ENCODE assay signal across 19 cellular contexts in genomic region chr3:194370753-194371152, GRCh38. TPM values are rescaled to one million over a fixed set of nuclear protein-coding genes. Genes with fewer than 3 reads are reported as not detected.
DNase-seq lines count a peak whose midpoint lies in the region; ATAC-seq, FAIRE-seq and TF ChIP-seq lines count a peak whose summit lies in the region.
"Had no signal": no experiment of that assay in that cellular context is flagged by ENCODE, and none has a peak within 500 bp of the region (broad histone marks: within the 10 kb centered on the region; RNA-seq: fewer than 3 reads in every experiment).

No MANE protein-coding gene starts in this region.

- no peak for TF ChIP-seq CTCF in HEK293 (tag by site-specific recombination; IDR thresholded peaks at IDR 0.05)
- no peak for TF ChIP-seq CTCF in astrocyte (IDR thresholded peaks at IDR 0.05; ENCODE audit: insufficient read depth, low read depth, low read length)
- TF ChIP-seq CTCF in neural crest cell (conservative IDR thresholded peaks at IDR 0.05) = no peak

- no peaks in the 10 kb centered on the region for H4K20me1 ChIP-seq in BLaER1
- no peaks in the 10 kb centered on the region for H4K20me1 ChIP-seq in astrocyte (ENCODE audit: insufficient read depth, low read length)

- peaks cover 20% of the 10 kb centered on the region for H3K27me3 Mint-ChIP-seq in astrocyte (ENCODE audit: low read depth, unreplicated experiment)
- H3K27me3 Mint-ChIP-seq in neural crest cell (ENCODE audit: low read depth) = peaks cover 57% of the 10 kb centered on the region

- CTCF ChIA-PET in HEK293 (lab: Yijun Ruan, JAX) = interaction anchor here (0.6 kb wide), 1 partner anchor 37 kb away, joined by 4 read pairs; no protein-coding TSS in a partner anchor

- no peaks in the 10 kb centered on the region for H3K36me3 ChIP-seq in BLaER1
- H3K36me3 ChIP-seq in HEK293 (ENCODE audit: control insufficient read depth in 2 of 2, insufficient read depth in 1 of 2, low read length in 2 of 2) = no peaks in the 10 kb centered on the region
- no peaks in the 10 kb centered on the region for H3K36me3 ChIP-seq in astrocyte (ENCODE audit: insufficient read depth, low read length)
- no peaks in the 10 kb centered on the region for H3K36me3 ChIP-seq in mesendoderm (ENCODE audit: control insufficient read depth, insufficient read depth, low read length)
- H3K36me3 ChIP-seq: HAP-1 had no signal

- POLR2A ChIA-PET in HEK293 (lab: Yijun Ruan, JAX) = no interaction called here

- no peak overlapping the region for H3K4ac ChIP-seq in mesendoderm (ENCODE audit: low read depth, low read length)

- DNase-seq in astrocyte (ENCODE audit: low read depth) (no peak), neural crest cell (ENCODE audit: low read depth, low spot score) (no peak), mesendoderm (no peak)
- DNase-seq in activated CD4-positive, CD25-positive, alpha-beta regulatory T cell treated with anti-CD3 and anti-CD28 coated beads, Interleukin-2, amount 50 U/mL, for 72 hours = no peak
- DNase-seq: EL; Kasumi-1; NCI-H1436; NCI-H2029; NCI-H2171; NCI-H446 treated with DMSO at 0.1 percent for 48 hours; NK-92 treated with Interleukin-12 subunit alpha and Interleukin-12 subunit beta, amount 100 ng/mL, for 24 hours had no signal

- no peak for FAIRE-seq in astrocyte (lab: Jason Lieb, UNC)

- H3K4me1 Mint-ChIP-seq in astrocyte (ENCODE audit: low read depth, unreplicated experiment) (peaks cover 31% of the 10 kb centered on the region), neural crest cell (peaks cover 27% of the 10 kb centered on the region)

- peaks cover 69% of the 10 kb centered on the region for H3K4me1 ChIP-seq in BLaER1
- H3K4me1 ChIP-seq in HEK293 (ENCODE audit: control insufficient read depth, insufficient read depth, low read length) = no peaks in the 10 kb centered on the region
- peaks cover 25% of the 10 kb centered on the region for H3K4me1 ChIP-seq in astrocyte (ENCODE audit: insufficient read depth, low read length)
- H3K4me1 ChIP-seq in mesendoderm (ENCODE audit: control insufficient read depth, low read depth, low read length) = peaks cover 2% of the 10 kb centered on the region
- H3K4me1 ChIP-seq: HAP-1 had no signal

- no peak overlapping the region for H2AK5ac ChIP-seq in mesendoderm (ENCODE audit: low read length)

- H3K18ac ChIP-seq in mesendoderm (ENCODE audit: low read length) = no peak overlapping the region

- H3K27me3 ChIP-seq in BLaER1 = peaks cover 10% of the 10 kb centered on the region; the same call in 1 of the 2 replicates
- H3K27me3 ChIP-seq in astrocyte (ENCODE audit: insufficient read depth, low read length) = peaks cover 6% of the 10 kb centered on the region
- no peaks in the 10 kb centered on the region for H3K27me3 ChIP-seq in mesendoderm (ENCODE audit: insufficient read depth, low read length, poor library complexity)

- WGBS in mesendoderm (ENCODE audit: extremely low coverage, insufficient coverage, low lambda C conversion rate) = 100% methylated on average over 3 of the region's 10 CpGs

- H3K79me2 ChIP-seq in astrocyte (ENCODE audit: insufficient read depth, low read length) (no peaks in the 10 kb centered on the region), mesendoderm (ENCODE audit: control insufficient read depth, insufficient read depth, low read length) (no peaks in the 10 kb centered on the region)

- H3K27ac Mint-ChIP-seq in astrocyte (ENCODE audit: unreplicated experiment) (no peak overlapping the region), neural crest cell (ENCODE audit: unreplicated experiment) (peak overlapping the region; percentile 12)
- H3K27ac Mint-ChIP-seq: IgD-negative memory B cell had no signal

- no peak for ATAC-seq in GM18858 (IDR thresholded peaks at IDR 0.05; ENCODE audit: unreplicated experiment)

- no peak overlapping the region for H2BK5ac ChIP-seq in mesendoderm (ENCODE audit: low read length)

- H3K4me3 Mint-ChIP-seq in astrocyte (ENCODE audit: unreplicated experiment) (peak overlapping the region; percentile 50), neural crest cell (no peak overlapping the region)
- H3K4me3 Mint-ChIP-seq: IgD-negative memory B cell had no signal

- H3K4me2 ChIP-seq in BLaER1 (peak overlapping the region; percentile 84), astrocyte (ENCODE audit: low read length) (no peak overlapping the region), mesendoderm (ENCODE audit: low read length) (no peak overlapping the region)

- no peaks in the 10 kb centered on the region for H3K79me1 ChIP-seq in mesendoderm (ENCODE audit: low read length)

- no peak overlapping the region for H3K23ac ChIP-seq in mesendoderm (ENCODE audit: low read length)

- no peak overlapping the region for H4K8ac ChIP-seq in mesendoderm (ENCODE audit: low read depth, low read length)

- H3K4me3 ChIP-seq in BLaER1 = no peak overlapping the region
- H3K4me3 ChIP-seq in HEK293 (ENCODE audit: low read depth, low read length) = no peak overlapping the region
- H3K4me3 ChIP-seq in astrocyte (ENCODE audit: insufficient read depth, low read depth, low read length) = no peak overlapping the region
- no peak overlapping the region for H3K4me3 ChIP-seq in mesendoderm (ENCODE audit: low read length)
- H3K4me3 ChIP-seq: HAP-1, SK-N-MC had no signal

- H3K9ac ChIP-seq in BLaER1 = 0 out of 2 replicates have a peak overlapping the region, but pooled peaks have one; percentile 27
- H3K9ac ChIP-seq in astrocyte (ENCODE audit: low read length) = no peak overlapping the region
- no peak overlapping the region for H3K9ac ChIP-seq in mesendoderm (ENCODE audit: low read length)

- H3K27ac ChIP-seq in BLaER1 = peak overlapping the region; percentile 91
- H3K27ac ChIP-seq in HEK293 (ENCODE audit: extremely low read depth, low read depth, low read length) = no peak overlapping the region
- no peak overlapping the region for H3K27ac ChIP-seq in astrocyte (ENCODE audit: low read depth, low read length)
- H3K27ac ChIP-seq in mesendoderm (ENCODE audit: low read depth, low read length) = no peak overlapping the region
- H3K27ac ChIP-seq: RWPE1, SK-N-MC had no signal

- no peak overlapping the region for H2BK15ac ChIP-seq in mesendoderm (replicated peaks; ENCODE audit: low read depth)

- H3K9me3 Mint-ChIP-seq in astrocyte (ENCODE audit: unreplicated experiment) (no peaks in the 10 kb centered on the region), neural crest cell (no peaks in the 10 kb centered on the region)
- H3K9me3 Mint-ChIP-seq: IgD-negative memory B cell had no signal

- no peak overlapping the region for H2BK120ac ChIP-seq in mesendoderm (ENCODE audit: low read depth, low read length)

- H3K56ac ChIP-seq in mesendoderm (ENCODE audit: low read length) = no peak overlapping the region

- H3K36me3 Mint-ChIP-seq in astrocyte (ENCODE audit: low read depth, unreplicated experiment) (no peaks in the 10 kb centered on the region), neural crest cell (ENCODE audit: low read depth) (no peaks in the 10 kb centered on the region)

- H3K9me3 ChIP-seq in BLaER1 (no peaks in the 10 kb centered on the region), HEK293 (ENCODE audit: control insufficient read depth, insufficient read depth, low read depth, low read length) (no peaks in the 10 kb centered on the region), astrocyte (ENCODE audit: insufficient read depth, low read depth, low read length) (no peaks in the 10 kb centered on the region)
- H3K9me3 ChIP-seq: HAP-1 had no signal

- H4K5ac ChIP-seq in mesendoderm (ENCODE audit: low read length) = no peak overlapping the region

- no peak overlapping the region for H2AFZ ChIP-seq in astrocyte (ENCODE audit: low read depth, low read length)

TF ChIP-seq in HEK293, 187 proteins besides CTCF, POLR2A, EP300 and RAD21:
- peak; percentile 72 for TF ChIP-seq ZNF600 (tag by site-specific recombination; IDR thresholded peaks at IDR 0.05)
- TF ChIP-seq ZNF558 (tag by site-specific recombination; IDR thresholded peaks at IDR 0.05) = no peak

RNA-seq across cellular contexts. Expression of gene LRRC15, which starts 1.2 kb away (rescaled TPM):
- total RNA-seq in astrocyte = 1.3 and 1.4 TPM in 2 replicates
- total RNA-seq in neural crest cell = not detected in 2 replicates
- polyA plus RNA-seq in mesendoderm (2013, experiment 1 of 2) = 0.37 TPM
- 0.39 TPM for polyA plus RNA-seq in mesendoderm (2013, experiment 2 of 2)
- total RNA-seq: HT-29 had no signal
- polyA plus RNA-seq: IgD-negative memory B cell had no signal

RNA-seq across cellular contexts. Expression of gene CPN2, which starts 19.6 kb away (rescaled TPM):
- not detected in 2 replicates for total RNA-seq in astrocyte
- not detected in 2 replicates for total RNA-seq in neural crest cell
- polyA plus RNA-seq in mesendoderm (2013, experiment 1 of 2) = 0.01 TPM
- polyA plus RNA-seq in mesendoderm (2013, experiment 2 of 2) = 0.01 TPM
- total RNA-seq: HT-29 had no signal
- polyA plus RNA-seq: IgD-negative memory B cell had no signal

RNA-seq across cellular contexts. Expression of gene GP5, which starts 28.3 kb away (rescaled TPM):
- total RNA-seq in astrocyte (0.10 TPM in 1 of 2 replicates, not detected in the other), neural crest cell (0.09 TPM in 1 of 2 replicates, not detected in the other)
- 0.01 TPM for polyA plus RNA-seq in mesendoderm (2013, experiment 1 of 2)
- polyA plus RNA-seq in mesendoderm (2013, experiment 2 of 2) = 0.03 TPM
- total RNA-seq: HT-29 had no signal
